Comparison of ENCODE assay signal across 8 cellular contexts in the genomic region with DNA sequence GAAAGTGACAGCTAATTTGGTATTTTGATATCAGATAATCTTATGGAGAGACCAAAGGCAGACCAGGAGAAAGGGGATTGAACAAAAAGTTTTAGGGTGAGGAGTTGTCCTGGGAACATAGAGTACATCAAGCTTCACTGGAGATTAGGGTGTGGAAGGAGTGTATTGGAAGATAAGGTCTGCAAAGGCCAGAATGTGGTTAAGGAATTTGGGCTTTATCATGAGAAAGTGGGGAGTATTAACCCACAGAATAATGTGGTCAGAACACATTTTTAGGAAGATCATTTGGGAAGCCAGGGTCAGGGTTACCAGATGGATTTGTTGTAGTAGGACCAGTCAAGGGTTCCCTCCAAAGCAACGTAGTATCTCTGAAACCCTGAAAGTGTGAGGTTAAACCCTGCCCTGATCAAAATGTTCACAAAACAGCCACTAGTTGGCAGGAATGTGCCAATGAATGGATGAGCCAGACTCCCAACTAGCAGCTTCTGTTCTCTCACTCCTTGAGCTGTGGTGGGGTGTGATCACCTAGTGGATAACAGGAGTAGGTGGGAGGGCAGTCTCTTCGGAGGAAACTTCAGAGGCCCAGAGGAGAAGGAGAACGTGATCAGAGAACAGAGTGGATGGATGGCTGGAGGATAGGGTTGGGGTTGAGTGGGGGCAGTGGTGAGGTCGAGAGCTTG. TPM values are rescaled to one million over a fixed set of nuclear protein-coding genes. Genes with fewer than 3 reads are reported as not detected.
DNase-seq lines count a peak whose midpoint lies in the region; ATAC-seq and TF ChIP-seq lines count a peak whose summit lies in the region.

No MANE protein-coding gene starts in this region.

- peaks cover 33% of the 10 kb centered on the region for H3K4me1 Mint-ChIP-seq in activated CD8-positive, alpha-beta T cell treated with anti-CD3 and anti-CD28 coated beads for 36 hours (ENCODE audit: low read depth)
- H3K4me1 Mint-ChIP-seq in nephron, result peaks cover 23% of the 10 kb centered on the region

- H3K9me3 Mint-ChIP-seq in activated CD8-positive, alpha-beta T cell treated with anti-CD3 and anti-CD28 coated beads for 36 hours, result no peaks in the 10 kb centered on the region
- H3K9me3 Mint-ChIP-seq in nephron, result no peaks in the 10 kb centered on the region

- DNase-seq in NCI-H1417 (lab: John Stamatoyannopoulos, UW) (peak; percentile 64 to 81 (median 68)), NCI-H1417 treated with DMSO at 0.1 percent for 48 hours (lab: John Stamatoyannopoulos, UW) (no peak), NCI-H748 (lab: John Stamatoyannopoulos, UW; ENCODE audit: unreplicated experiment) (peak; percentile 99), fibroblast of lung (ENCODE audit: low read depth in 2 of 2) (peak; percentile 61 to 71), OCI-M2 (lab: John Stamatoyannopoulos, UW; ENCODE audit: unreplicated experiment) (no peak)
- DNase-seq in activated CD8-positive, alpha-beta T cell treated with anti-CD3 and anti-CD28 coated beads for 36 hours, result peak; percentile 76

- H3K9ac ChIP-seq in fibroblast of lung (ENCODE audit: insufficient read depth, low read length), result no peak overlapping the region

- H2AFZ ChIP-seq in fibroblast of lung (ENCODE audit: low read length), result peak overlapping the region; percentile 12

- H3K27me3 ChIP-seq in fibroblast of lung (ENCODE audit: control insufficient read depth, insufficient read depth, low read length), result no peaks in the 10 kb centered on the region

- peaks cover 5% of the 10 kb centered on the region for H3K4me1 ChIP-seq in fibroblast of lung (ENCODE audit: control insufficient read depth, extremely low read depth, insufficient read depth, low read length)

- H3K27ac Mint-ChIP-seq in activated CD8-positive, alpha-beta T cell treated with anti-CD3 and anti-CD28 coated beads for 36 hours, result peak overlapping the region; percentile 83
- H3K27ac Mint-ChIP-seq in nephron, result peak overlapping the region; percentile 75 to 90 (median 85)

- H3K36me3 ChIP-seq in fibroblast of lung (ENCODE audit: control insufficient read depth, insufficient read depth, low read length), result peaks cover 4% of the 10 kb centered on the region

- no peak overlapping the region for H3K4me3 ChIP-seq in fibroblast of lung (replicated peaks in 1 of 4; ENCODE audit: control extremely low read depth in 1 of 4, insufficient read depth in 1 of 4, low read depth in 3 of 4, low read length in 4 of 4)

- H3K4me3 Mint-ChIP-seq in activated CD8-positive, alpha-beta T cell treated with anti-CD3 and anti-CD28 coated beads for 36 hours, result peak overlapping the region; percentile 89
- H3K4me3 Mint-ChIP-seq in nephron, result peak overlapping the region; percentile 85 to 86 (median 86)

- peaks cover 23% of the 10 kb centered on the region for H3K36me3 Mint-ChIP-seq in activated CD8-positive, alpha-beta T cell treated with anti-CD3 and anti-CD28 coated beads for 36 hours (ENCODE audit: low read depth)
- H3K36me3 Mint-ChIP-seq in nephron (ENCODE audit: low read depth), result peaks cover 11% of the 10 kb centered on the region

- no peaks in the 10 kb centered on the region for H4K20me1 ChIP-seq in fibroblast of lung (ENCODE audit: control insufficient read depth, extremely low read depth, insufficient read depth, low read length)

- no peak overlapping the region for H3K4me2 ChIP-seq in fibroblast of lung (ENCODE audit: extremely low read depth, insufficient read depth, low read length)

- H3K9me3 ChIP-seq in fibroblast of lung (ENCODE audit: control insufficient read depth, insufficient read depth, low read depth, low read length), result no peaks in the 10 kb centered on the region

- no peaks in the 10 kb centered on the region for H3K79me2 ChIP-seq in fibroblast of lung (ENCODE audit: control insufficient read depth, insufficient read depth, low read length)

- intact Hi-C loops in activated CD8-positive, alpha-beta T cell treated with anti-CD3 and anti-CD28 coated beads for 36 hours (cut with micrococcal nuclease), result loop anchor here (5.0 kb wide), 1 partner anchor 34 kb away; the partner anchor contains the start of gene SLC2A1

- ATAC-seq in HG03520 (IDR thresholded peaks at IDR 0.05; ENCODE audit: unreplicated experiment), result peak; percentile 34
- peak; percentile 52 for ATAC-seq in activated CD8-positive, alpha-beta T cell treated with anti-CD3 and anti-CD28 coated beads for 36 hours

- POLR2A ChIA-PET in activated CD8-positive, alpha-beta T cell treated with anti-CD3 and anti-CD28 coated beads for 36 hours (lab: Charles Lee), result interaction anchor here (0.7 to 2.5 kb wide), 9 partner anchors 13 to 150 kb away, joined by 3 to 12 read pairs (median 3); no protein-coding TSS in a partner anchor

- CTCF ChIA-PET in activated CD8-positive, alpha-beta T cell treated with anti-CD3 and anti-CD28 coated beads for 36 hours (lab: Charles Lee), result interaction anchor here (0.5 to 9.4 kb wide), 41 partner anchors 9 to 248 kb away, joined by 3 to 159 read pairs (median 4); partner anchors contain the start of genes C1orf50, P3H1 and ZNF691

- peak; percentile 77 for TF ChIP-seq CTCF in activated CD8-positive, alpha-beta T cell treated with anti-CD3 and anti-CD28 coated beads for 36 hours (IDR thresholded peaks at IDR 0.05)
- TF ChIP-seq CTCF in fibroblast of lung (conservative IDR thresholded peaks at IDR 0.05 in 1 of 2, IDR thresholded peaks at IDR 0.05 in 1 of 2; ENCODE audit: low read depth in 1 of 2, low read length in 2 of 2), result peak; percentile 71 to 81
- TF ChIP-seq CTCF in nephron (IDR thresholded peaks at IDR 0.05; ENCODE audit: unreplicated experiment in 3 of 3), result peak; percentile 58 to 61 (median 59)

- H3K27me3 Mint-ChIP-seq in activated CD8-positive, alpha-beta T cell treated with anti-CD3 and anti-CD28 coated beads for 36 hours, result no peaks in the 10 kb centered on the region
- H3K27me3 Mint-ChIP-seq in nephron (ENCODE audit: low read depth), result no peaks in the 10 kb centered on the region

- no peak overlapping the region for H3K27ac ChIP-seq in fibroblast of lung (ENCODE audit: insufficient read depth, low read length)

RNA-seq across cellular contexts. Expression of gene SLC2A1, which starts 35.8 kb away (rescaled TPM):
- total RNA-seq in activated CD8-positive, alpha-beta T cell treated with anti-CD3 and anti-CD28 coated beads for 36 hours, result 100 to 1,000 TPM; 158 to 162 TPM
- 17.2 and 56.5 TPM in 2 replicates for total RNA-seq in fibroblast of lung
- polyA plus RNA-seq in fibroblast of lung, result 29.5 and 29.9 TPM in 2 replicates
- polyA plus RNA-seq in fibroblast of lung (2012), result 46.1 and 46.9 TPM in 2 replicates
- 66.6 and 84.1 TPM in 2 replicates for polyA minus RNA-seq in fibroblast of lung (ENCODE audit: low replicate concordance)

Comparison
In these comparisons a context has a peak if more than half of its experiments do, and no peak if none do; other contexts are left out.
1. DNase-seq: peak in NCI-H1417 (3 of 3), NCI-H748 (single experiment), activated CD8-positive, alpha-beta T cell treated with anti-CD3 and anti-CD28 coated beads for 36 hours (single experiment) and fibroblast of lung (2 of 2); none in NCI-H1417 treated with DMSO at 0.1 percent for 48 hours (single experiment) and OCI-M2 (single experiment).
2. Peak in every context shown above with its lines, with median percentiles within 50 percentile points of each other: CTCF ChIP-seq.